In genomic region chr1:215992620-215993019, GRCh38 we compare ENCODE assay signal across 8 cellular contexts.
A peak's percentile ranks its signal among the peaks of the same experiment; 100 is the strongest.
DNase-seq lines count a peak whose midpoint lies in the region; ATAC-seq and TF ChIP-seq lines count a peak whose summit lies in the region.

No MANE protein-coding gene starts in this region.

- H3K4me1 Mint-ChIP-seq in MCF 10A (ENCODE audit: insufficient read depth, unreplicated experiment) (no peaks in the 10 kb centered on the region), nephron progenitor cell (no peaks in the 10 kb centered on the region)

- H4K20me1 ChIP-seq in MM.1S (ENCODE audit: insufficient read depth, low read length): no peaks in the 10 kb centered on the region

- DNase-seq in MCF 10A (ENCODE audit: unreplicated experiment) (peak; percentile 63), breast epithelium (ENCODE audit: low spot score in 2 of 2) (no peak), MM.1S (peak; percentile 14), amniotic stem cell (lab: John Stamatoyannopoulos, UW) (peak; percentile 14), nephron progenitor cell (peak; percentile 3)
- no peak for DNase-seq in activated CD8-positive, alpha-beta memory T cell treated with anti-CD3 and anti-CD28 coated beads for 24 hours

- ATAC-seq in HG02571 (IDR thresholded peaks at IDR 0.05; ENCODE audit: unreplicated experiment): no peak
- ATAC-seq in GM19397 (IDR thresholded peaks at IDR 0.05; ENCODE audit: unreplicated experiment): no peak

- H3K4me3 ChIP-seq in breast epithelium (no peak overlapping the region), MM.1S (ENCODE audit: low read length) (no peak overlapping the region)

- no TSS peak for BruUV-seq in MCF 10A (replicated peaks; lab: Mats Ljungman, UMichigan)

- H3K4me2 ChIP-seq in MM.1S (ENCODE audit: low read depth, low read length): no peak overlapping the region

- H3K4me1 ChIP-seq in breast epithelium: no peaks in the 10 kb centered on the region
- no peaks in the 10 kb centered on the region for H3K4me1 ChIP-seq in MM.1S (ENCODE audit: low read length)

- H3K27me3 Mint-ChIP-seq in MCF 10A (ENCODE audit: insufficient read depth, unreplicated experiment) (peaks cover 75% of the 10 kb centered on the region), nephron progenitor cell (ENCODE audit: low read depth, poor library complexity) (no peaks in the 10 kb centered on the region)

- H3K9me3 ChIP-seq in breast epithelium (no peaks in the 10 kb centered on the region), MM.1S (replicated peaks; ENCODE audit: insufficient read depth, low read length) (no peaks in the 10 kb centered on the region)

- POLR2A ChIA-PET in MCF 10A (lab: Yijun Ruan, JAX): no interaction called here

- no peak for TF ChIP-seq POLR2A in breast epithelium (IDR thresholded peaks at IDR 0.05)

- CTCF ChIA-PET in MCF 10A (lab: Yijun Ruan, JAX): interaction anchor here (0.6 to 1.1 kb wide), 5 partner anchors 26 to 630 kb away, joined by 3 to 5 read pairs (median 4); no protein-coding TSS in a partner anchor

- H3K36me3 ChIP-seq in breast epithelium (no peaks in the 10 kb centered on the region), MM.1S (replicated peaks; ENCODE audit: insufficient read depth, low read length) (no peaks in the 10 kb centered on the region)

- no peak overlapping the region for H2AFZ ChIP-seq in MM.1S (ENCODE audit: low read length)

- no peaks in the 10 kb centered on the region for H3F3A ChIP-seq in MM.1S (ENCODE audit: insufficient read depth, low read length)

- H3K79me2 ChIP-seq in MM.1S (ENCODE audit: low read length): no peaks in the 10 kb centered on the region

- no peak overlapping the region for H3K27ac Mint-ChIP-seq in MCF 10A (ENCODE audit: low read depth, unreplicated experiment)
- H3K27ac Mint-ChIP-seq in nephron progenitor cell: no peak overlapping the region

- no peaks in the 10 kb centered on the region for H3K9me3 Mint-ChIP-seq in MCF 10A (ENCODE audit: unreplicated experiment)
- no peaks in the 10 kb centered on the region for H3K9me3 Mint-ChIP-seq in nephron progenitor cell

- TF ChIP-seq CTCF in MCF 10A (IDR thresholded peaks at IDR 0.05; ENCODE audit: unreplicated experiment) (peak; percentile 69), breast epithelium (IDR thresholded peaks at IDR 0.05) (peak in 1 of 3 donors; percentile 16), MM.1S (IDR thresholded peaks at IDR 0.05; ENCODE audit: low read length) (peak; percentile 51), nephron progenitor cell (IDR thresholded peaks at IDR 0.05) (peak; percentile 36)

- H3K27me3 ChIP-seq in breast epithelium: no peaks in the 10 kb centered on the region
- no peaks in the 10 kb centered on the region for H3K27me3 ChIP-seq in MM.1S (replicated peaks; ENCODE audit: insufficient read depth, low read length)

- H3K27ac ChIP-seq in breast epithelium: no peak overlapping the region
- H3K27ac ChIP-seq in MM.1S (ENCODE audit: low read length): no peak overlapping the region

- H3K9ac ChIP-seq in MM.1S (ENCODE audit: low read length): no peak overlapping the region

- no peaks in the 10 kb centered on the region for H3K36me3 Mint-ChIP-seq in MCF 10A (ENCODE audit: insufficient read depth, unreplicated experiment)
- H3K36me3 Mint-ChIP-seq in nephron progenitor cell (ENCODE audit: low read depth): no peaks in the 10 kb centered on the region

- H3K9me2 ChIP-seq in MM.1S (replicated peaks; ENCODE audit: insufficient read depth, low read length): no peaks in the 10 kb centered on the region

- intact Hi-C loops in MCF 10A (cut with micrococcal nuclease): loop anchor here (1.0 to 5.0 kb wide), 4 partner anchors 127 to 750 kb away; no protein-coding TSS in a partner anchor
- intact Hi-C loops in breast epithelium (cut with DNase I; ENCODE audit: low total_unique reads): no loop called here

- no peak overlapping the region for H3K4me3 Mint-ChIP-seq in MCF 10A (ENCODE audit: unreplicated experiment)
- H3K4me3 Mint-ChIP-seq in nephron progenitor cell: no peak overlapping the region

Comparison
In these comparisons a context has a peak if more than half of its experiments do, and no peak if none do; other contexts are left out.
1. DNase-seq: peak in MCF 10A (single experiment), MM.1S (single experiment), amniotic stem cell (single experiment) and nephron progenitor cell (single experiment); none in breast epithelium (0 of 2) and activated CD8-positive, alpha-beta memory T cell treated with anti-CD3 and anti-CD28 coated beads for 24 hours (single experiment).